Comparison of ENCODE assay signal across 36 cellular contexts in genomic region chr1:12774801-12775345, GRCh38. TPM values are rescaled to one million over a fixed set of nuclear protein-coding genes. Genes with fewer than 3 reads are reported as not detected.
"Had no signal": no experiment of that assay in that cellular context is flagged by ENCODE, and none has a peak within 500 bp of the region (broad histone marks: within the 10 kb centered on the region; RNA-seq: fewer than 3 reads in every experiment).

No MANE protein-coding gene starts in this region.

- DNase-seq: activated B cell treated with CpG ODN at 0.5 μM for 24 hours; activated CD4-positive, alpha-beta memory T cell treated with anti-CD3 and anti-CD28 coated beads for 36 hours; activated CD4-positive, alpha-beta T cell treated with anti-CD3 and anti-CD28 coated beads for 4 hours; activated CD4-positive, alpha-beta T cell treated with anti-CD3 and anti-CD28 coated beads, Interleukin-2, amount 10 ng/mL, durations not matched to agents 24 days and 14 days; activated CD4-positive, alpha-beta T cell treated with anti-CD3 and anti-CD28 coated beads, Interleukin-2, amount 50 U/mL, for 1 hour; activated CD4-positive, alpha-beta T cell treated with anti-CD3 and anti-CD28 coated beads, Interleukin-2, amount 50 U/mL, for 4 hours; activated CD4-positive, CD25-positive, alpha-beta regulatory T cell treated with anti-CD3 and anti-CD28 coated beads, Interleukin-2, amount 50 U/mL, for 72 hours; activated CD8-positive, alpha-beta memory T cell treated with anti-CD3 and anti-CD28 coated beads, Interleukin-2, amount 50 U/mL, for 4 hours; activated CD8-positive, alpha-beta T cell treated with anti-CD3 and anti-CD28 coated beads for 36 hours; activated effector memory CD4-positive, alpha-beta T cell treated with anti-CD3 and anti-CD28 coated beads, Interleukin-2, amount 50 U/mL, for 16 hours; activated gamma-delta T cell treated with Interleukin-2 at 50 U/mL for 16 hours; activated naive CD4-positive, alpha-beta T cell; activated naive CD4-positive, alpha-beta T cell treated with anti-CD3 and anti-CD28 coated beads for 36 hours; activated naive CD4-positive, alpha-beta T cell treated with anti-CD3 and anti-CD28 coated beads, Interleukin-2, amount 50 U/mL, for 16 hours; activated naive CD8-positive, alpha-beta T cell treated with anti-CD3 and anti-CD28 coated beads for 36 hours; activated T-cell treated with anti-CD3 and anti-CD28 coated beads for 4 hours; activated T-cell treated with anti-CD3 and anti-CD28 coated beads, Interleukin-2, amount 50 U/mL, for 1 hour; activated T-cell treated with anti-CD3 and anti-CD28 coated beads, Interleukin-2, amount 50 U/mL, for 4 hours; activated T-cell treated with anti-CD3 and anti-CD28 coated beads, Interleukin-2, amount 50 U/mL, for 72 hours; adrenal gland; amniotic stem cell; aorta; body of pancreas; brain microvascular endothelial cell; T-cell; T-helper 17 cell; T-helper 9 cell had no signal

- H3K27ac Mint-ChIP-seq: activated B cell treated with CpG ODN at 0.5 μM for 24 hours; activated CD4-positive, alpha-beta memory T cell treated with anti-CD3 and anti-CD28 coated beads for 36 hours; activated CD4-positive, alpha-beta T cell treated with anti-CD3 and anti-CD28 coated beads, Interleukin-2, amount 10 ng/mL, durations not matched to agents 24 days and 14 days; activated CD8-positive, alpha-beta T cell treated with anti-CD3 and anti-CD28 coated beads for 36 hours; activated naive CD4-positive, alpha-beta T cell treated with anti-CD3 and anti-CD28 coated beads for 36 hours; activated naive CD4-positive, alpha-beta T cell treated with anti-CD3 and anti-CD28 coated beads, Interleukin-2, amount 50 U/mL, for 72 hours; activated naive CD8-positive, alpha-beta T cell treated with anti-CD3 and anti-CD28 coated beads for 36 hours; activated T-cell treated with anti-CD3 and anti-CD28 coated beads, Interleukin-2, amount 50 U/mL, for 72 hours; activated T-helper 1 cell treated with anti-CD3 and anti-CD28 coated beads, Interleukin-12 subunit alpha, Interleukin-12 subunit beta, Interleukin-2, Interleukin-4 antibody, amounts not matched to agents 30 ng/mL and 10 ng/mL and 1 ng/mL, durations not matched to agents 14 hours and 24 hours and 36 hours; activated T-helper 17 cell treated with anti-CD3 and anti-CD28 coated beads, Interleukin-2, amount 50 U/mL, for 72 hours; T-cell; T-helper 17 cell; T-helper 2 cell treated with Interferon-gamma antibody and Interleukin-4, amounts not matched to agents 5 μg/mL and 100 μg/mL, for 36 hours had no signal

- H3K9me3 Mint-ChIP-seq: activated B cell treated with CpG ODN at 0.5 μM for 24 hours; activated CD4-positive, alpha-beta memory T cell treated with anti-CD3 and anti-CD28 coated beads for 36 hours; activated CD4-positive, alpha-beta T cell treated with anti-CD3 and anti-CD28 coated beads, Interleukin-2, amount 10 ng/mL, durations not matched to agents 24 days and 14 days; activated CD8-positive, alpha-beta T cell treated with anti-CD3 and anti-CD28 coated beads for 36 hours; activated naive CD4-positive, alpha-beta T cell treated with anti-CD3 and anti-CD28 coated beads for 36 hours; activated naive CD4-positive, alpha-beta T cell treated with anti-CD3 and anti-CD28 coated beads, Interleukin-2, amount 50 U/mL, for 72 hours; activated naive CD8-positive, alpha-beta T cell treated with anti-CD3 and anti-CD28 coated beads for 36 hours; activated T-cell treated with anti-CD3 and anti-CD28 coated beads, Interleukin-2, amount 50 U/mL, for 4 hours; activated T-cell treated with anti-CD3 and anti-CD28 coated beads, Interleukin-2, amount 50 U/mL, for 72 hours; activated T-helper 1 cell treated with anti-CD3 and anti-CD28 coated beads, Interleukin-12 subunit alpha, Interleukin-12 subunit beta, Interleukin-2, Interleukin-4 antibody, amounts not matched to agents 30 ng/mL and 10 ng/mL and 1 ng/mL, durations not matched to agents 14 hours and 24 hours and 36 hours; activated T-helper 17 cell treated with anti-CD3 and anti-CD28 coated beads, Interleukin-2, amount 50 U/mL, for 72 hours; T-cell; T-helper 2 cell treated with Interferon-gamma antibody and Interleukin-4, amounts not matched to agents 5 μg/mL and 100 μg/mL, for 36 hours had no signal

- H3K27me3 Mint-ChIP-seq: activated CD4-positive, alpha-beta T cell treated with anti-CD3 and anti-CD28 coated beads, Interleukin-2, amount 10 ng/mL, durations not matched to agents 24 days and 14 days had no signal

- H3K4me3 Mint-ChIP-seq: activated B cell treated with CpG ODN at 0.5 μM for 24 hours; activated CD4-positive, alpha-beta memory T cell treated with anti-CD3 and anti-CD28 coated beads for 36 hours; activated CD4-positive, alpha-beta T cell treated with anti-CD3 and anti-CD28 coated beads, Interleukin-2, amount 10 ng/mL, durations not matched to agents 24 days and 14 days; activated CD8-positive, alpha-beta T cell treated with anti-CD3 and anti-CD28 coated beads for 36 hours; activated naive CD4-positive, alpha-beta T cell treated with anti-CD3 and anti-CD28 coated beads for 36 hours; activated naive CD8-positive, alpha-beta T cell treated with anti-CD3 and anti-CD28 coated beads for 36 hours; activated T-cell treated with anti-CD3 and anti-CD28 coated beads, Interleukin-2, amount 50 U/mL, for 4 hours; activated T-cell treated with anti-CD3 and anti-CD28 coated beads, Interleukin-2, amount 50 U/mL, for 72 hours; activated T-helper 1 cell treated with anti-CD3 and anti-CD28 coated beads, Interleukin-12 subunit alpha, Interleukin-12 subunit beta, Interleukin-2, Interleukin-4 antibody, amounts not matched to agents 30 ng/mL and 10 ng/mL and 1 ng/mL, durations not matched to agents 14 hours and 24 hours and 36 hours; activated T-helper 17 cell treated with anti-CD3 and anti-CD28 coated beads, Interleukin-2, amount 50 U/mL, for 72 hours; T-cell; T-helper 17 cell; T-helper 2 cell treated with Interferon-gamma antibody and Interleukin-4, amounts not matched to agents 5 μg/mL and 100 μg/mL, for 36 hours had no signal

- H3K4me1 Mint-ChIP-seq: activated B cell treated with CpG ODN at 0.5 μM for 24 hours; activated CD4-positive, alpha-beta T cell treated with anti-CD3 and anti-CD28 coated beads, Interleukin-2, amount 10 ng/mL, durations not matched to agents 24 days and 14 days; activated naive CD8-positive, alpha-beta T cell treated with anti-CD3 and anti-CD28 coated beads for 36 hours; activated T-helper 17 cell treated with anti-CD3 and anti-CD28 coated beads, Interleukin-2, amount 50 U/mL, for 72 hours; T-cell; T-helper 17 cell had no signal

- H3K36me3 Mint-ChIP-seq: activated CD4-positive, alpha-beta memory T cell treated with anti-CD3 and anti-CD28 coated beads for 36 hours; activated naive CD4-positive, alpha-beta T cell treated with anti-CD3 and anti-CD28 coated beads, Interleukin-2, amount 50 U/mL, for 72 hours; activated naive CD8-positive, alpha-beta T cell treated with anti-CD3 and anti-CD28 coated beads for 36 hours had no signal

RNA-seq across cellular contexts. Expression of gene PRAMEF12, which starts 1.3 kb away (rescaled TPM):
- total RNA-seq: activated B cell treated with CpG ODN at 0.5 μM for 24 hours; activated CD4-positive, alpha-beta memory T cell treated with anti-CD3 and anti-CD28 coated beads for 36 hours; activated CD4-positive, alpha-beta T cell treated with anti-CD3 and anti-CD28 coated beads, Interleukin-2, amount 10 ng/mL, durations not matched to agents 24 days and 14 days; activated CD8-positive, alpha-beta memory T cell treated with anti-CD3 and anti-CD28 coated beads for 36 hours; activated CD8-positive, alpha-beta T cell treated with anti-CD3 and anti-CD28 coated beads for 36 hours; activated naive CD4-positive, alpha-beta T cell treated with anti-CD3 and anti-CD28 coated beads for 36 hours; activated naive CD4-positive, alpha-beta T cell treated with anti-CD3 and anti-CD28 coated beads, Interleukin-2, amount 50 U/mL, for 72 hours; activated naive CD8-positive, alpha-beta T cell treated with anti-CD3 and anti-CD28 coated beads for 36 hours; activated T-cell treated with anti-CD3 and anti-CD28 coated beads, Interleukin-2, amount 50 U/mL, for 4 hours; activated T-cell treated with anti-CD3 and anti-CD28 coated beads, Interleukin-2, amount 50 U/mL, for 72 hours; activated T-helper 1 cell treated with anti-CD3 and anti-CD28 coated beads, Interleukin-12 subunit alpha, Interleukin-12 subunit beta, Interleukin-2, Interleukin-4 antibody, amounts not matched to agents 30 ng/mL and 10 ng/mL and 1 ng/mL, durations not matched to agents 14 hours and 24 hours and 36 hours; activated T-helper 17 cell treated with anti-CD3 and anti-CD28 coated beads, Interleukin-2, amount 50 U/mL, for 72 hours; adrenal gland; aorta; body of pancreas; breast epithelium; cardiac septum; T-cell; T-helper 1 cell treated with Interleukin-12 subunit alpha and Interleukin-12 subunit beta and Interleukin-4 antibody, amounts not matched to agents 30 ng/mL and 1 ng/mL, for 36 hours; T-helper 17 cell had no signal

RNA-seq across cellular contexts. Expression of gene PRAMEF1, which starts 16.3 kb away (rescaled TPM):
- total RNA-seq: activated B cell treated with CpG ODN at 0.5 μM for 24 hours; activated CD4-positive, alpha-beta memory T cell treated with anti-CD3 and anti-CD28 coated beads for 36 hours; activated CD4-positive, alpha-beta T cell treated with anti-CD3 and anti-CD28 coated beads, Interleukin-2, amount 10 ng/mL, durations not matched to agents 24 days and 14 days; activated CD8-positive, alpha-beta memory T cell treated with anti-CD3 and anti-CD28 coated beads for 36 hours; activated CD8-positive, alpha-beta T cell treated with anti-CD3 and anti-CD28 coated beads for 36 hours; activated naive CD4-positive, alpha-beta T cell treated with anti-CD3 and anti-CD28 coated beads for 36 hours; activated naive CD4-positive, alpha-beta T cell treated with anti-CD3 and anti-CD28 coated beads, Interleukin-2, amount 50 U/mL, for 72 hours; activated naive CD8-positive, alpha-beta T cell treated with anti-CD3 and anti-CD28 coated beads for 36 hours; activated T-cell treated with anti-CD3 and anti-CD28 coated beads, Interleukin-2, amount 50 U/mL, for 4 hours; activated T-cell treated with anti-CD3 and anti-CD28 coated beads, Interleukin-2, amount 50 U/mL, for 72 hours; activated T-helper 1 cell treated with anti-CD3 and anti-CD28 coated beads, Interleukin-12 subunit alpha, Interleukin-12 subunit beta, Interleukin-2, Interleukin-4 antibody, amounts not matched to agents 30 ng/mL and 10 ng/mL and 1 ng/mL, durations not matched to agents 14 hours and 24 hours and 36 hours; activated T-helper 17 cell treated with anti-CD3 and anti-CD28 coated beads, Interleukin-2, amount 50 U/mL, for 72 hours; adrenal gland; aorta; astrocyte; body of pancreas; breast epithelium; cardiac septum; T-cell; T-helper 1 cell treated with Interleukin-12 subunit alpha and Interleukin-12 subunit beta and Interleukin-4 antibody, amounts not matched to agents 30 ng/mL and 1 ng/mL, for 36 hours; T-helper 17 cell had no signal

RNA-seq across cellular contexts. Expression of gene CFAP107, which starts 28.9 kb away (rescaled TPM):
- total RNA-seq: activated B cell treated with CpG ODN at 0.5 μM for 24 hours; activated CD4-positive, alpha-beta memory T cell treated with anti-CD3 and anti-CD28 coated beads for 36 hours; activated CD4-positive, alpha-beta T cell treated with anti-CD3 and anti-CD28 coated beads, Interleukin-2, amount 10 ng/mL, durations not matched to agents 24 days and 14 days; activated CD8-positive, alpha-beta memory T cell treated with anti-CD3 and anti-CD28 coated beads for 36 hours; activated CD8-positive, alpha-beta T cell treated with anti-CD3 and anti-CD28 coated beads for 36 hours; activated naive CD4-positive, alpha-beta T cell treated with anti-CD3 and anti-CD28 coated beads for 36 hours; activated naive CD4-positive, alpha-beta T cell treated with anti-CD3 and anti-CD28 coated beads, Interleukin-2, amount 50 U/mL, for 72 hours; activated naive CD8-positive, alpha-beta T cell treated with anti-CD3 and anti-CD28 coated beads for 36 hours; activated T-cell treated with anti-CD3 and anti-CD28 coated beads, Interleukin-2, amount 50 U/mL, for 4 hours; activated T-cell treated with anti-CD3 and anti-CD28 coated beads, Interleukin-2, amount 50 U/mL, for 72 hours; activated T-helper 1 cell treated with anti-CD3 and anti-CD28 coated beads, Interleukin-12 subunit alpha, Interleukin-12 subunit beta, Interleukin-2, Interleukin-4 antibody, amounts not matched to agents 30 ng/mL and 10 ng/mL and 1 ng/mL, durations not matched to agents 14 hours and 24 hours and 36 hours; activated T-helper 17 cell treated with anti-CD3 and anti-CD28 coated beads, Interleukin-2, amount 50 U/mL, for 72 hours; adrenal gland; aorta; astrocyte; body of pancreas; breast epithelium; cardiac septum; T-cell; T-helper 1 cell treated with Interleukin-12 subunit alpha and Interleukin-12 subunit beta and Interleukin-4 antibody, amounts not matched to agents 30 ng/mL and 1 ng/mL, for 36 hours; T-helper 17 cell had no signal

RNA-seq across cellular contexts. Expression of gene PRAMEF11, which starts 56.3 kb away (rescaled TPM):
- total RNA-seq: activated B cell treated with CpG ODN at 0.5 μM for 24 hours; activated CD4-positive, alpha-beta memory T cell treated with anti-CD3 and anti-CD28 coated beads for 36 hours; activated CD4-positive, alpha-beta T cell treated with anti-CD3 and anti-CD28 coated beads, Interleukin-2, amount 10 ng/mL, durations not matched to agents 24 days and 14 days; activated CD8-positive, alpha-beta memory T cell treated with anti-CD3 and anti-CD28 coated beads for 36 hours; activated CD8-positive, alpha-beta T cell treated with anti-CD3 and anti-CD28 coated beads for 36 hours; activated naive CD4-positive, alpha-beta T cell treated with anti-CD3 and anti-CD28 coated beads for 36 hours; activated naive CD4-positive, alpha-beta T cell treated with anti-CD3 and anti-CD28 coated beads, Interleukin-2, amount 50 U/mL, for 72 hours; activated naive CD8-positive, alpha-beta T cell treated with anti-CD3 and anti-CD28 coated beads for 36 hours; activated T-cell treated with anti-CD3 and anti-CD28 coated beads, Interleukin-2, amount 50 U/mL, for 4 hours; activated T-cell treated with anti-CD3 and anti-CD28 coated beads, Interleukin-2, amount 50 U/mL, for 72 hours; activated T-helper 1 cell treated with anti-CD3 and anti-CD28 coated beads, Interleukin-12 subunit alpha, Interleukin-12 subunit beta, Interleukin-2, Interleukin-4 antibody, amounts not matched to agents 30 ng/mL and 10 ng/mL and 1 ng/mL, durations not matched to agents 14 hours and 24 hours and 36 hours; activated T-helper 17 cell treated with anti-CD3 and anti-CD28 coated beads, Interleukin-2, amount 50 U/mL, for 72 hours; adrenal gland; aorta; astrocyte; body of pancreas; breast epithelium; cardiac septum; T-cell; T-helper 1 cell treated with Interleukin-12 subunit alpha and Interleukin-12 subunit beta and Interleukin-4 antibody, amounts not matched to agents 30 ng/mL and 1 ng/mL, for 36 hours; T-helper 17 cell had no signal

RNA-seq across cellular contexts. Expression of gene AADACL3, which starts 59.0 kb away (rescaled TPM):
- total RNA-seq: activated B cell treated with CpG ODN at 0.5 μM for 24 hours; activated CD4-positive, alpha-beta memory T cell treated with anti-CD3 and anti-CD28 coated beads for 36 hours; activated CD4-positive, alpha-beta T cell treated with anti-CD3 and anti-CD28 coated beads, Interleukin-2, amount 10 ng/mL, durations not matched to agents 24 days and 14 days; activated CD8-positive, alpha-beta memory T cell treated with anti-CD3 and anti-CD28 coated beads for 36 hours; activated CD8-positive, alpha-beta T cell treated with anti-CD3 and anti-CD28 coated beads for 36 hours; activated naive CD4-positive, alpha-beta T cell treated with anti-CD3 and anti-CD28 coated beads for 36 hours; activated naive CD4-positive, alpha-beta T cell treated with anti-CD3 and anti-CD28 coated beads, Interleukin-2, amount 50 U/mL, for 72 hours; activated naive CD8-positive, alpha-beta T cell treated with anti-CD3 and anti-CD28 coated beads for 36 hours; activated T-cell treated with anti-CD3 and anti-CD28 coated beads, Interleukin-2, amount 50 U/mL, for 4 hours; activated T-cell treated with anti-CD3 and anti-CD28 coated beads, Interleukin-2, amount 50 U/mL, for 72 hours; activated T-helper 1 cell treated with anti-CD3 and anti-CD28 coated beads, Interleukin-12 subunit alpha, Interleukin-12 subunit beta, Interleukin-2, Interleukin-4 antibody, amounts not matched to agents 30 ng/mL and 10 ng/mL and 1 ng/mL, durations not matched to agents 14 hours and 24 hours and 36 hours; activated T-helper 17 cell treated with anti-CD3 and anti-CD28 coated beads, Interleukin-2, amount 50 U/mL, for 72 hours; adrenal gland; aorta; body of pancreas; cardiac septum; T-cell; T-helper 1 cell treated with Interleukin-12 subunit alpha and Interleukin-12 subunit beta and Interleukin-4 antibody, amounts not matched to agents 30 ng/mL and 1 ng/mL, for 36 hours; T-helper 17 cell had no signal
